ENCODE assay signal across 1 cellular context in the genomic region with DNA sequence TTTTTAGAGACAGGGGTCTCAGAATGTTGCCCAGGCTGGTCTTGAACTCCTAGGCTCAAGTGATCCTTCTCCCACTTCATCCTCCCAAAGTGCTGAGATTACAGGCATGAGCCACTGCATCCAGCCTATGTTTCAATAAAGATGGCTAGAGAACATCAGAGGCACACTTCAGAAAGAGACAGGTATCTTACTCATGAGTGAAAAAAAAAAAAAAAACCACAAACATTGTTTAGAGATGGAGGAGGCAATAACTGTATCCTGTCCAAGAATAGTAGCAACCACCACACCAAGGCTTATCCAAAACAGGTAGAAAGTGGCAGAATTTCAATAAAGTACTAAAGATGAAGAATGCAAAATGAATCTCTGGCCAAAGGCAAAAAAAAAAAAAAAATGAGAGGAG.
TF ChIP-seq lines count a peak whose summit lies in the region.

No MANE protein-coding gene starts in this region.

TF ChIP-seq in GM12878, 131 proteins besides CTCF, POLR2A, EP300 and RAD21 (continued from another document):
- TF ChIP-seq, protein P1, sequence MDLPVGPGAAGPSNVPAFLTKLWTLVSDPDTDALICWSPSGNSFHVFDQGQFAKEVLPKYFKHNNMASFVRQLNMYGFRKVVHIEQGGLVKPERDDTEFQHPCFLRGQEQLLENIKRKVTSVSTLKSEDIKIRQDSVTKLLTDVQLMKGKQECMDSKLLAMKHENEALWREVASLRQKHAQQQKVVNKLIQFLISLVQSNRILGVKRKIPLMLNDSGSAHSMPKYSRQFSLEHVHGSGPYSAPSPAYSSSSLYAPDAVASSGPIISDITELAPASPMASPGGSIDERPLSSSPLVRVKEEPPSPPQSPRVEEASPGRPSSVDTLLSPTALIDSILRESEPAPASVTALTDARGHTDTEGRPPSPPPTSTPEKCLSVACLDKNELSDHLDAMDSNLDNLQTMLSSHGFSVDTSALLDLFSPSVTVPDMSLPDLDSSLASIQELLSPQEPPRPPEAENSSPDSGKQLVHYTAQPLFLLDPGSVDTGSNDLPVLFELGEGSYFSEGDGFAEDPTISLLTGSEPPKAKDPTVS (IDR thresholded peaks at IDR 0.05; ENCODE audit: low read depth, low read length) = no peak
- no peak for TF ChIP-seq ZNF274 (IDR thresholded peaks at IDR 0.05; ENCODE audit: insufficient read depth, insufficient read length)
